In the genomic region with DNA sequence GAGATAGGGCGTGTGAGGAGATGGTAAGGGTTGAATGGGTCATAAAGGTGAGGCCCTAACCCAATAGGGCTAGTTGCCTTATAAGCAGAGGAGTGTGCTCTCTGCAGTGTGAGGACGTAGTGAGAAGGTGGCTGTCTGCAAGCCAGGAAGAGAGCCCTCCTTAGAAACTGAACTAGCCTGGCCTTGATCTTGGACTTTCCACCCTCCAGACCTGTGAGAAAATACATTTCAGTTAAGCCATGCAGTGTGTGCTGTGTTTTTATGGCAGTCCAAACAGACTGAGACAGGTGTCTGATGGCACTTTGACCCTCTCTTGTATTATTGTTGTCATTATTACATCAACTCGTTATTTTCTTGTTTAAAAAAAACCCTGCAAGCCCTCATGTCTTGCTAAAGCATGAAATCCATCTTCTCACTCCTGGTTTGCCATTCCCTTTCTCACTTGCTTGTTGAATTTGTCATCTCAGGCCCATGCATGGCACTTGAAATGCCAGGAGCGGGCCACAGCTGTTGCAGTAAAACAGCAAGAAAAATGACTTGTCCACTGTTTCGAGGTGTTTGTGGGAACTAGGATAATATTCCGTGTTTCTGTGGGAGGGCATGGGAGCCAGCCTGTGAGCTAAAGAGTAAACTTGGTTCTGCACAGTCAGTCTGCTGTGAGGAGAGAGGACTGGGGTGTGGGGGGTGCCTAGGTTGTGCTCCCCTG, we compare ENCODE assay signal across 11 cellular contexts.
DNase-seq lines count a peak whose midpoint lies in the region; ATAC-seq and TF ChIP-seq lines count a peak whose summit lies in the region.
"Had no signal": no experiment of that assay in that cellular context is flagged by ENCODE, and none has a peak within 500 bp of the region (broad histone marks: within the 10 kb centered on the region; RNA-seq: fewer than 3 reads in every experiment).

No MANE protein-coding gene starts in this region.

- H3K27me3 ChIP-seq in CD4-positive, alpha-beta memory T cell (ENCODE audit: insufficient read depth, low read length) = no peaks in the 10 kb centered on the region
- H3K27me3 ChIP-seq: heart left ventricle, tibial nerve had no signal

- intact Hi-C loops in CD4-positive, alpha-beta memory T cell (cut with micrococcal nuclease) = loop anchor here (5.0 kb wide), 1 partner anchor 200 kb away; no protein-coding TSS in a partner anchor

- H3K9me3 Mint-ChIP-seq in T-helper 1 cell treated with Interleukin-12 subunit alpha and Interleukin-12 subunit beta and Interleukin-4 antibody, amounts not matched to agents 30 μg/mL and 1 μg/mL, for 36 hours = peaks cover under 1% of the 10 kb centered on the region
- H3K9me3 Mint-ChIP-seq in CD4-positive, alpha-beta memory T cell = peaks cover 0 to 3% (median 0%) of the 10 kb centered on the region in 8 donors
- H3K9me3 Mint-ChIP-seq in activated naive CD8-positive, alpha-beta T cell (ENCODE audit: low read depth) = no peaks in the 10 kb centered on the region
- peaks cover 3% of the 10 kb centered on the region for H3K9me3 Mint-ChIP-seq in nephron progenitor cell

- H3K9me3 ChIP-seq in CD4-positive, alpha-beta memory T cell (ENCODE audit: control insufficient read depth in 1 of 2, low read length in 2 of 2) = no peaks in the 10 kb centered on the region

- CTCF ChIA-PET in CD4-positive, alpha-beta memory T cell (lab: Charles Lee; ENCODE audit: partially characterized antibody) = interaction anchor here (1.0 to 3.1 kb wide), 35 partner anchors 8 to 320 kb away, joined by 3 to 28 read pairs (median 5); no protein-coding TSS in a partner anchor

- no peak overlapping the region for H3K4me3 Mint-ChIP-seq in T-helper 1 cell treated with Interleukin-12 subunit alpha and Interleukin-12 subunit beta and Interleukin-4 antibody, amounts not matched to agents 30 μg/mL and 1 μg/mL, for 36 hours
- peak overlapping the region in 1 of 8 donors; percentile 84 for H3K4me3 Mint-ChIP-seq in CD4-positive, alpha-beta memory T cell
- H3K4me3 Mint-ChIP-seq in activated naive CD8-positive, alpha-beta T cell = peak overlapping the region; percentile 55
- no peak overlapping the region for H3K4me3 Mint-ChIP-seq in nephron progenitor cell

- H3K27ac ChIP-seq in CD4-positive, alpha-beta memory T cell (ENCODE audit: low read depth, low read length) = no peak overlapping the region

- H3K4me1 ChIP-seq in CD4-positive, alpha-beta memory T cell (ENCODE audit: insufficient read depth, low read length) = peaks cover 11% of the 10 kb centered on the region

- H3K4me1 Mint-ChIP-seq in T-helper 1 cell treated with Interleukin-12 subunit alpha and Interleukin-12 subunit beta and Interleukin-4 antibody, amounts not matched to agents 30 μg/mL and 1 μg/mL, for 36 hours (ENCODE audit: low read depth) = peaks cover 17% of the 10 kb centered on the region
- peaks cover 11 to 35% (median 24%) of the 10 kb centered on the region in 4 donors for H3K4me1 Mint-ChIP-seq in CD4-positive, alpha-beta memory T cell
- peaks cover 36% of the 10 kb centered on the region for H3K4me1 Mint-ChIP-seq in activated naive CD8-positive, alpha-beta T cell (ENCODE audit: low read depth)
- H3K4me1 Mint-ChIP-seq in nephron progenitor cell = peaks cover 21% of the 10 kb centered on the region

- no peak overlapping the region for H3K4me3 ChIP-seq in CD4-positive, alpha-beta memory T cell (ENCODE audit: low read length in 2 of 2)
- H3K4me3 ChIP-seq: heart left ventricle, tibial nerve had no signal

- H3K27ac Mint-ChIP-seq in T-helper 1 cell treated with Interleukin-12 subunit alpha and Interleukin-12 subunit beta and Interleukin-4 antibody, amounts not matched to agents 30 μg/mL and 1 μg/mL, for 36 hours = peak overlapping the region; percentile 55
- H3K27ac Mint-ChIP-seq in CD4-positive, alpha-beta memory T cell = peak overlapping the region; percentile 25 to 89 (median 74)
- peak overlapping the region; percentile 95 for H3K27ac Mint-ChIP-seq in activated naive CD8-positive, alpha-beta T cell
- peak overlapping the region; percentile 59 for H3K27ac Mint-ChIP-seq in nephron progenitor cell

- DNase-seq in T-helper 1 cell = no peak
- DNase-seq in CD4-positive, alpha-beta memory T cell = peak in 1 of 5 donors; percentile 19
- no peak for DNase-seq in nephron progenitor cell
- DNase-seq in AG08396 (ENCODE audit: low spot score) = no peak
- DNase-seq: NCI-H2107 had no signal

- peaks cover 16% of the 10 kb centered on the region for H3K36me3 ChIP-seq in CD4-positive, alpha-beta memory T cell (ENCODE audit: insufficient read depth, low read length)

- peaks cover 13% of the 10 kb centered on the region for H3K27me3 Mint-ChIP-seq in T-helper 1 cell treated with Interleukin-12 subunit alpha and Interleukin-12 subunit beta and Interleukin-4 antibody, amounts not matched to agents 30 μg/mL and 1 μg/mL, for 36 hours (ENCODE audit: low read depth)
- H3K27me3 Mint-ChIP-seq in CD4-positive, alpha-beta memory T cell = peaks cover 0 to 2% of the 10 kb centered on the region in 2 donors
- no peaks in the 10 kb centered on the region for H3K27me3 Mint-ChIP-seq in activated naive CD8-positive, alpha-beta T cell
- peaks cover 32% of the 10 kb centered on the region for H3K27me3 Mint-ChIP-seq in nephron progenitor cell (ENCODE audit: low read depth, poor library complexity)

- POLR2A ChIA-PET in CD4-positive, alpha-beta memory T cell (lab: Charles Lee; ENCODE audit: partially characterized antibody) = interaction anchor here (1.0 to 1.8 kb wide), 6 partner anchors 8 to 201 kb away, joined by 3 to 10 read pairs (median 4); a partner anchor contains a TSS

- no peak for TF ChIP-seq CTCF in nephron progenitor cell (IDR thresholded peaks at IDR 0.05)

- H3K36me3 Mint-ChIP-seq in T-helper 1 cell treated with Interleukin-12 subunit alpha and Interleukin-12 subunit beta and Interleukin-4 antibody, amounts not matched to agents 30 μg/mL and 1 μg/mL, for 36 hours (ENCODE audit: low read depth) = peaks cover 14% of the 10 kb centered on the region
- H3K36me3 Mint-ChIP-seq in CD4-positive, alpha-beta memory T cell = peaks cover 9 to 28% of the 10 kb centered on the region in 2 donors
- peaks cover 4% of the 10 kb centered on the region for H3K36me3 Mint-ChIP-seq in activated naive CD8-positive, alpha-beta T cell
- H3K36me3 Mint-ChIP-seq in nephron progenitor cell (ENCODE audit: low read depth) = no peaks in the 10 kb centered on the region

- ATAC-seq in GM21381 (IDR thresholded peaks at IDR 0.05; ENCODE audit: unreplicated experiment) = no peak
- no peak for ATAC-seq in HG02938 (IDR thresholded peaks at IDR 0.05; ENCODE audit: unreplicated experiment)
